24 cellular contexts compared by ENCODE assay signal in genomic region chr9:116403171-116403570, GRCh38.
DNase-seq lines count a peak whose midpoint lies in the region; ATAC-seq and TF ChIP-seq lines count a peak whose summit lies in the region.
"Had no signal": no experiment of that assay in that cellular context is flagged by ENCODE, and none has a peak within 500 bp of the region (broad histone marks: within the 10 kb centered on the region; RNA-seq: fewer than 3 reads in every experiment).

No MANE protein-coding gene starts in this region.

- H3K9me3 Mint-ChIP-seq in osteocyte (ENCODE audit: unreplicated experiment), result no peaks in the 10 kb centered on the region
- no peaks in the 10 kb centered on the region for H3K9me3 Mint-ChIP-seq in activated T-cell treated with anti-CD3 and anti-CD28 coated beads, Interleukin-2, amount 50 U/mL, for 24 hours
- H3K9me3 Mint-ChIP-seq: CD4-positive, alpha-beta memory T cell; CD4-positive, CD25-positive, alpha-beta regulatory T cell; CD8-positive, alpha-beta memory T cell had no signal

- no peak for ATAC-seq in GM21423 (IDR thresholded peaks at IDR 0.05; ENCODE audit: unreplicated experiment)
- ATAC-seq: GM12878 had no signal

- H3K27me3 Mint-ChIP-seq in osteocyte (ENCODE audit: unreplicated experiment), result no peaks in the 10 kb centered on the region
- H3K27me3 Mint-ChIP-seq in activated T-cell treated with anti-CD3 and anti-CD28 coated beads, Interleukin-2, amount 50 U/mL, for 24 hours, result no peaks in the 10 kb centered on the region
- H3K27me3 Mint-ChIP-seq: CD4-positive, alpha-beta memory T cell; CD4-positive, CD25-positive, alpha-beta regulatory T cell had no signal

- DNase-seq in SK-N-MC (ENCODE audit: low read depth, low spot score), result no peak
- DNase-seq in amniotic epithelial cell (ENCODE audit: low read depth), result peak; percentile 65
- no peak for DNase-seq in osteocyte (ENCODE audit: extremely low spot score, unreplicated experiment)
- no peak for DNase-seq in kidney glomerular epithelial cell (lab: John Stamatoyannopoulos, UW)
- DNase-seq in activated T-cell treated with anti-CD3 and anti-CD28 coated beads, Interleukin-2, amount 50 U/mL, for 24 hours, result no peak
- DNase-seq: 8988T; ACHN; BE2C; C1 segment of cervical spinal cord; CD4-positive, alpha-beta memory T cell; CD4-positive, CD25-positive, alpha-beta regulatory T cell; CD8-positive, alpha-beta memory T cell; COR-L47; DMS 273 treated with DMSO at 0.1 percent for 48 hours; DMS153; DMS53; DMS79; DND-41; EL; GDM1 had no signal

- H3K4me1 Mint-ChIP-seq in osteocyte (ENCODE audit: unreplicated experiment), result no peaks in the 10 kb centered on the region
- H3K4me1 Mint-ChIP-seq in activated T-cell treated with anti-CD3 and anti-CD28 coated beads, Interleukin-2, amount 50 U/mL, for 24 hours (ENCODE audit: low read depth), result no peaks in the 10 kb centered on the region
- H3K4me1 Mint-ChIP-seq: CD14-positive monocyte; CD4-positive, alpha-beta memory T cell; CD4-positive, CD25-positive, alpha-beta regulatory T cell had no signal

- H3K9me3 ChIP-seq in SK-N-MC (ENCODE audit: low read depth, low read length), result no peaks in the 10 kb centered on the region
- H3K9me3 ChIP-seq: BE2C, BLaER1 had no signal

- H3K27ac ChIP-seq in SK-N-MC, result peak overlapping the region; percentile 51; the same call in 1 of the 2 replicates
- H3K27ac ChIP-seq: BLaER1 had no signal

- H3K36me3 ChIP-seq in SK-N-MC (ENCODE audit: insufficient read depth, low read length), result peaks cover 24% of the 10 kb centered on the region
- H3K36me3 ChIP-seq: BLaER1 had no signal

- no peak overlapping the region for H3K4me3 ChIP-seq in SK-N-MC
- H3K4me3 ChIP-seq: BLaER1, GM12878 had no signal

- H3K27ac Mint-ChIP-seq in osteocyte (ENCODE audit: unreplicated experiment), result peak overlapping the region; percentile 28
- H3K27ac Mint-ChIP-seq in activated T-cell treated with anti-CD3 and anti-CD28 coated beads, Interleukin-2, amount 50 U/mL, for 24 hours, result no peak overlapping the region
- H3K27ac Mint-ChIP-seq: CD14-positive monocyte; CD4-positive, alpha-beta memory T cell; CD4-positive, CD25-positive, alpha-beta regulatory T cell had no signal

- no peak for TF ChIP-seq CTCF in osteocyte (IDR thresholded peaks at IDR 0.05)

- H3K4me3 Mint-ChIP-seq in osteocyte (ENCODE audit: unreplicated experiment), result no peak overlapping the region
- no peak overlapping the region for H3K4me3 Mint-ChIP-seq in activated T-cell treated with anti-CD3 and anti-CD28 coated beads, Interleukin-2, amount 50 U/mL, for 24 hours
- H3K4me3 Mint-ChIP-seq: CD14-positive monocyte; CD4-positive, alpha-beta memory T cell; CD4-positive, CD25-positive, alpha-beta regulatory T cell; CD8-positive, alpha-beta memory T cell had no signal

- no peak overlapping the region for H3K9ac ChIP-seq in SK-N-MC (ENCODE audit: insufficient read length)
- H3K9ac ChIP-seq: BLaER1 had no signal

- peaks cover 14% of the 10 kb centered on the region for H3K36me3 Mint-ChIP-seq in osteocyte (ENCODE audit: unreplicated experiment)
- H3K36me3 Mint-ChIP-seq in activated T-cell treated with anti-CD3 and anti-CD28 coated beads, Interleukin-2, amount 50 U/mL, for 24 hours (ENCODE audit: low read depth), result no peaks in the 10 kb centered on the region
- H3K36me3 Mint-ChIP-seq: CD14-positive monocyte had no signal
